17 cellular contexts compared by ENCODE assay signal in genomic region chr10:12784646-12785045, GRCh38.
A peak's percentile ranks its signal among the peaks of the same experiment; 100 is the strongest.
DNase-seq lines count a peak whose midpoint lies in the region; ATAC-seq and TF ChIP-seq lines count a peak whose summit lies in the region.
"Had no signal": no experiment of that assay in that cellular context is flagged by ENCODE, and none has a peak within 500 bp of the region (broad histone marks: within the 10 kb centered on the region; RNA-seq: fewer than 3 reads in every experiment).

No MANE protein-coding gene starts in this region.

- H3K27ac Mint-ChIP-seq in nephron (peak overlapping the region; percentile 15 to 61 (median 37)), type B pancreatic cell (peak overlapping the region; percentile 97), GM23338 (no peak overlapping the region)
- H3K27ac Mint-ChIP-seq in CD4-positive, alpha-beta memory T cell, result no peak overlapping the region
- H3K27ac Mint-ChIP-seq: CD8-positive, alpha-beta T cell; IgD-negative memory B cell had no signal

- H4K20me1 ChIP-seq in GM23338 (replicated peaks; ENCODE audit: insufficient read depth), result no peaks in the 10 kb centered on the region

- H3K27me3 ChIP-seq in gastrocnemius medialis, result peaks cover 0 to 9% (median 0%) of the 10 kb centered on the region in 3 donors
- no peaks in the 10 kb centered on the region for H3K27me3 ChIP-seq in spleen (replicated peaks in 1 of 7)
- no peaks in the 10 kb centered on the region for H3K27me3 ChIP-seq in CD4-positive, alpha-beta memory T cell (ENCODE audit: insufficient read depth, low read length)
- no peaks in the 10 kb centered on the region for H3K27me3 ChIP-seq in GM23338 (ENCODE audit: insufficient read depth)
- H3K27me3 ChIP-seq: BE2C had no signal

- H3K27me3 Mint-ChIP-seq in nephron (ENCODE audit: low read depth) (peaks cover 3% of the 10 kb centered on the region), type B pancreatic cell (no peaks in the 10 kb centered on the region), GM23338 (ENCODE audit: insufficient read depth, low read depth, poor library complexity) (peaks cover 11% of the 10 kb centered on the region)
- no peaks in the 10 kb centered on the region for H3K27me3 Mint-ChIP-seq in CD4-positive, alpha-beta memory T cell
- H3K27me3 Mint-ChIP-seq: IgD-negative memory B cell had no signal

- H3K4me1 ChIP-seq in gastrocnemius medialis (no peaks in the 10 kb centered on the region), spleen (peaks cover 0 to 22% (median 7%) of the 10 kb centered on the region in 6 donors), GM23338 (ENCODE audit: insufficient read depth) (no peaks in the 10 kb centered on the region)
- no peaks in the 10 kb centered on the region for H3K4me1 ChIP-seq in CD4-positive, alpha-beta memory T cell (ENCODE audit: insufficient read depth, low read length)
- H3K4me1 ChIP-seq: A549, BE2C had no signal

- H3K9me2 ChIP-seq in GM23338 (ENCODE audit: insufficient read depth), result no peaks in the 10 kb centered on the region

- intact Hi-C loops in gastrocnemius medialis (cut with DNase I; ENCODE audit: low total_unique reads) (loop anchor here (5.0 to 10.0 kb wide), 3 partner anchors 120 to 313 kb away; no protein-coding TSS in a partner anchor), spleen (cut with DNase I; ENCODE audit: low total_unique reads) (no loop called here)
- intact Hi-C loops in CD4-positive, alpha-beta memory T cell (cut with micrococcal nuclease), result no loop called here

- H3K27ac ChIP-seq in gastrocnemius medialis (no peak overlapping the region), spleen (no peak overlapping the region), GM23338 (ENCODE audit: low read depth) (no peak overlapping the region)
- no peak overlapping the region for H3K27ac ChIP-seq in CD4-positive, alpha-beta memory T cell (ENCODE audit: low read depth, low read length)
- H3K27ac ChIP-seq: A549, GM23248 had no signal

- H3K79me2 ChIP-seq in GM23338 (replicated peaks; ENCODE audit: insufficient read depth), result no peaks in the 10 kb centered on the region

- in situ Hi-C loops in gastrocnemius medialis (cut with MboI; ENCODE audit: low sequenced_read_pairs in 4 of 4), result loop anchor here in 1 of 4 donors (25.0 kb wide), 1 partner anchor 303 kb away; no protein-coding TSS in a partner anchor

- no peak overlapping the region for H3K4me2 ChIP-seq in GM23338
- H3K4me2 ChIP-seq: A549 had no signal

- no peaks in the 10 kb centered on the region for H3K36me3 ChIP-seq in gastrocnemius medialis
- H3K36me3 ChIP-seq in spleen, result peaks cover 0 to 39% (median 0%) of the 10 kb centered on the region in 6 donors
- no peaks in the 10 kb centered on the region for H3K36me3 ChIP-seq in CD4-positive, alpha-beta memory T cell (ENCODE audit: insufficient read depth, low read length)
- H3K36me3 ChIP-seq in GM23338 (ENCODE audit: insufficient read depth), result no peaks in the 10 kb centered on the region
- H3K36me3 ChIP-seq: BE2C had no signal

- CTCF ChIA-PET in CD4-positive, alpha-beta memory T cell (lab: Charles Lee; ENCODE audit: partially characterized antibody), result no interaction called here

- peak; percentile 22 to 56 for ATAC-seq in gastrocnemius medialis
- no peak for ATAC-seq in GM23338
- ATAC-seq: A549; CD8-positive, alpha-beta T cell had no signal

- H3F3A ChIP-seq in GM23338 (replicated peaks; ENCODE audit: low read depth), result no peaks in the 10 kb centered on the region

- H3K4me3 ChIP-seq in gastrocnemius medialis (no peak overlapping the region), spleen (no peak overlapping the region), GM23338 (no peak overlapping the region)
- no peak overlapping the region for H3K4me3 ChIP-seq in CD4-positive, alpha-beta memory T cell (ENCODE audit: low read length in 2 of 2)
- H3K4me3 ChIP-seq: A549, GM23248 had no signal

- H3K9me3 ChIP-seq in gastrocnemius medialis, result no peaks in the 10 kb centered on the region
- H3K9me3 ChIP-seq in spleen, result no peaks in the 10 kb centered on the region
- no peaks in the 10 kb centered on the region for H3K9me3 ChIP-seq in CD4-positive, alpha-beta memory T cell (ENCODE audit: control insufficient read depth in 1 of 2, low read length in 2 of 2)
- H3K9me3 ChIP-seq: A549, BE2C had no signal

- H2AFZ ChIP-seq in GM23338, result no peak overlapping the region
- H2AFZ ChIP-seq: GM23248 had no signal

- WGBS in spleen, 5 donors, result 89 to 96% (median 92%) methylated on average over 5 to 6 of the region's 6 CpGs

- H3K4me1 Mint-ChIP-seq in nephron (peaks cover 50% of the 10 kb centered on the region), type B pancreatic cell (ENCODE audit: unreplicated experiment) (peaks cover 17% of the 10 kb centered on the region), GM23338 (peaks cover 5% of the 10 kb centered on the region; the same call in 2 of the 3 replicates)
- peaks cover 5 to 6% (median 5%) of the 10 kb centered on the region in 4 donors for H3K4me1 Mint-ChIP-seq in CD4-positive, alpha-beta memory T cell

- peaks cover 4% of the 10 kb centered on the region for H3K36me3 Mint-ChIP-seq in nephron (ENCODE audit: low read depth)
- H3K36me3 Mint-ChIP-seq in type B pancreatic cell, result peaks cover 9% of the 10 kb centered on the region
- H3K36me3 Mint-ChIP-seq in CD4-positive, alpha-beta memory T cell, result peaks cover 20 to 41% of the 10 kb centered on the region in 2 donors
- no peaks in the 10 kb centered on the region for H3K36me3 Mint-ChIP-seq in GM23338 (ENCODE audit: low read depth)

- DNase-seq in astrocyte of the hippocampus (ENCODE audit: low read depth, low spot score), result peak; percentile 46
- no peak for DNase-seq in gastrocnemius medialis
- DNase-seq in type B pancreatic cell (ENCODE audit: extremely low spot score, unreplicated experiment), result no peak
- DNase-seq in NCI-H1092 treated with DMSO at 0.1 percent for 48 hours (lab: John Stamatoyannopoulos, UW), result no peak
- no peak for DNase-seq in spleen
- DNase-seq in CD4-positive, alpha-beta memory T cell, result no peak
- DNase-seq in GM23338 (ENCODE audit: low spot score), result no peak
- DNase-seq: BE2C; CD8-positive, alpha-beta T cell; COR-L47; DND-41; GDM1; GM23248; H7 had no signal

- TF ChIP-seq CTCF in nephron (IDR thresholded peaks at IDR 0.05; ENCODE audit: unreplicated experiment in 3 of 3) (no peak), gastrocnemius medialis (IDR thresholded peaks at IDR 0.05 in 4 of 5, conservative IDR thresholded peaks at IDR 0.05 in 1 of 5) (no peak), type B pancreatic cell (conservative IDR thresholded peaks at IDR 0.05) (no peak), spleen (IDR thresholded peaks at IDR 0.05 in 8 of 11, conservative IDR thresholded peaks at IDR 0.05 in 3 of 11) (no peak), GM23338 (conservative IDR thresholded peaks at IDR 0.05; ENCODE audit: low read depth in 2 of 2) (no peak)

- H3K4me3 Mint-ChIP-seq in nephron, result peak overlapping the region in 1 of 3 experiments; percentile 34
- peak overlapping the region; percentile 38 for H3K4me3 Mint-ChIP-seq in type B pancreatic cell
- H3K4me3 Mint-ChIP-seq in CD4-positive, alpha-beta memory T cell, result no peak overlapping the region
- H3K4me3 Mint-ChIP-seq in GM23338, result no peak overlapping the region
- H3K4me3 Mint-ChIP-seq: CD8-positive, alpha-beta T cell; IgD-negative memory B cell had no signal

- POLR2A ChIA-PET in CD4-positive, alpha-beta memory T cell (lab: Charles Lee; ENCODE audit: partially characterized antibody), result no interaction called here

- H3K9me3 Mint-ChIP-seq in nephron, result no peaks in the 10 kb centered on the region
- no peaks in the 10 kb centered on the region for H3K9me3 Mint-ChIP-seq in type B pancreatic cell
- no peaks in the 10 kb centered on the region for H3K9me3 Mint-ChIP-seq in CD4-positive, alpha-beta memory T cell
- no peaks in the 10 kb centered on the region for H3K9me3 Mint-ChIP-seq in GM23338
- H3K9me3 Mint-ChIP-seq: CD8-positive, alpha-beta T cell; IgD-negative memory B cell had no signal

- TF ChIP-seq POLR2A in gastrocnemius medialis (IDR thresholded peaks at IDR 0.05) (no peak), spleen (IDR thresholded peaks at IDR 0.05) (no peak)

TF ChIP-seq in GM23338, 12 proteins besides CTCF, POLR2A, EP300 and RAD21:
- TF ChIP-seq EZH2phosphoT487 (IDR thresholded peaks at IDR 0.05; ENCODE audit: unreplicated experiment), result no peak
- no peak for TF ChIP-seq CREB1 (CRISPR knock-in tag; IDR thresholded peaks at IDR 0.05; ENCODE audit: low read depth)
- TF ChIP-seq JUNB (IDR thresholded peaks at IDR 0.05; ENCODE audit: unreplicated experiment), result no peak
- no peak for TF ChIP-seq STAT1 (IDR thresholded peaks at IDR 0.05; ENCODE audit: unreplicated experiment)
- TF ChIP-seq REST (IDR thresholded peaks at IDR 0.05; ENCODE audit: unreplicated experiment), result no peak
- TF ChIP-seq EZH2 (IDR thresholded peaks at IDR 0.05; ENCODE audit: low read depth, unreplicated experiment), result no peak

Comparison
In these comparisons a context has a peak if more than half of its experiments do, and no peak if none do; other contexts are left out.
1. H3K27ac Mint-ChIP-seq: peak in nephron (3 of 3) and type B pancreatic cell (single experiment); none in CD4-positive, alpha-beta memory T cell (0 of 7) and GM23338 (single experiment).